ENCODE assay signal across 34 cellular contexts in the genomic region with DNA sequence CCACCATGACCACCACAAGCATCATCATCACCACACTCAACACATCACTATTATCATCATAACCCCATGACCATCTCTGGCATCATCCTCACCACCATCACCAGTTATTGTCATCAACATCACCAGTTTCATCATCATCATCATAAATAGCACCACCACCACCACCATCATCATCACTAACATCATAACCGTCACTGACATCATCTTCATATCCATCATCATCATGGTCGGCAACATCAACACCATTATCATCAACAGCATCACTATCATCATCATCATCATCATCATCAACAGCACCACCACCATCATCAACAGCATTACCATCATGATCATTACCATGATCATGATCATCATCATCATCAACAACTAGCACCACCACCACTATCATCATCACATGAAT.
"Had no signal": no experiment of that assay in that cellular context is flagged by ENCODE, and none has a peak within 500 bp of the region (broad histone marks: within the 10 kb centered on the region; RNA-seq: fewer than 3 reads in every experiment).

No MANE protein-coding gene starts in this region.

- H3K9me3 Mint-ChIP-seq: activated B cell treated with CpG ODN at 0.5 μM for 24 hours; activated CD4-positive, alpha-beta memory T cell treated with anti-CD3 and anti-CD28 coated beads for 36 hours; activated CD4-positive, alpha-beta T cell treated with anti-CD3 and anti-CD28 coated beads, Interleukin-2, amount 10 ng/mL, durations not matched to agents 24 days and 14 days; activated CD8-positive, alpha-beta T cell treated with anti-CD3 and anti-CD28 coated beads for 36 hours; activated naive CD4-positive, alpha-beta T cell treated with anti-CD3 and anti-CD28 coated beads for 36 hours; activated naive CD8-positive, alpha-beta T cell treated with anti-CD3 and anti-CD28 coated beads, Interleukin-2, amount 10 ng/mL, durations not matched to agents 7 days and 5 days; activated naive CD8-positive, alpha-beta T cell treated with anti-CD3 and anti-CD28 coated beads, Interleukin-2, amount 50 U/mL, for 24 hours; activated T-cell treated with anti-CD3 and anti-CD28 coated beads, Interleukin-2, amount 50 U/mL, for 4 hours; activated T-cell treated with anti-CD3 and anti-CD28 coated beads, Interleukin-2, amount 50 U/mL, for 72 hours; activated T-helper 1 cell treated with anti-CD3 and anti-CD28 coated beads, Interleukin-12 subunit alpha, Interleukin-12 subunit beta, Interleukin-2, Interleukin-4 antibody, amounts not matched to agents 30 ng/mL and 10 ng/mL and 1 ng/mL, durations not matched to agents 14 hours and 24 hours and 36 hours; activated T-helper 17 cell treated with anti-CD3 and anti-CD28 coated beads, Interleukin-2, amount 50 U/mL, for 72 hours; T-helper 1 cell treated with Interleukin-12 subunit alpha and Interleukin-12 subunit beta and Interleukin-4 antibody, amounts not matched to agents 30 μg/mL and 1 μg/mL, for 36 hours; T-helper 2 cell treated with Interferon-gamma antibody and Interleukin-4, amounts not matched to agents 5 μg/mL and 100 μg/mL, for 36 hours had no signal

- H3K4me3 ChIP-seq: ascending aorta had no signal

- H3K4me3 Mint-ChIP-seq: activated B cell treated with CpG ODN at 0.5 μM for 24 hours; activated CD4-positive, alpha-beta memory T cell treated with anti-CD3 and anti-CD28 coated beads for 36 hours; activated CD4-positive, alpha-beta T cell treated with anti-CD3 and anti-CD28 coated beads, Interleukin-2, amount 10 ng/mL, durations not matched to agents 24 days and 14 days; activated CD8-positive, alpha-beta T cell treated with anti-CD3 and anti-CD28 coated beads for 36 hours; activated naive CD4-positive, alpha-beta T cell treated with anti-CD3 and anti-CD28 coated beads for 36 hours; activated naive CD8-positive, alpha-beta T cell; activated naive CD8-positive, alpha-beta T cell treated with anti-CD3 and anti-CD28 coated beads, Interleukin-2, amount 10 ng/mL, durations not matched to agents 7 days and 5 days; activated naive CD8-positive, alpha-beta T cell treated with anti-CD3 and anti-CD28 coated beads, Interleukin-2, amount 50 U/mL, for 24 hours; activated T-cell treated with anti-CD3 and anti-CD28 coated beads, Interleukin-2, amount 50 U/mL, for 4 hours; activated T-cell treated with anti-CD3 and anti-CD28 coated beads, Interleukin-2, amount 50 U/mL, for 72 hours; activated T-helper 1 cell treated with anti-CD3 and anti-CD28 coated beads, Interleukin-12 subunit alpha, Interleukin-12 subunit beta, Interleukin-2, Interleukin-4 antibody, amounts not matched to agents 30 ng/mL and 10 ng/mL and 1 ng/mL, durations not matched to agents 14 hours and 24 hours and 36 hours; activated T-helper 17 cell treated with anti-CD3 and anti-CD28 coated beads, Interleukin-2, amount 50 U/mL, for 72 hours; brain; T-helper 1 cell treated with Interleukin-12 subunit alpha and Interleukin-12 subunit beta and Interleukin-4 antibody, amounts not matched to agents 30 μg/mL and 1 μg/mL, for 36 hours; T-helper 2 cell treated with Interferon-gamma antibody and Interleukin-4, amounts not matched to agents 5 μg/mL and 100 μg/mL, for 36 hours had no signal

- ATAC-seq: activated CD8-positive, alpha-beta T cell treated with anti-CD3 and anti-CD28 coated beads for 36 hours; activated naive CD8-positive, alpha-beta T cell treated with anti-CD3 and anti-CD28 coated beads, Interleukin-2, amount 50 U/mL, for 24 hours; activated T-cell treated with anti-CD3 and anti-CD28 coated beads, Interleukin-2, amount 50 U/mL, for 4 hours; activated T-cell treated with anti-CD3 and anti-CD28 coated beads, Interleukin-2, amount 50 U/mL, for 72 hours; activated T-helper 17 cell treated with anti-CD3 and anti-CD28 coated beads, Interleukin-2, amount 50 U/mL, for 72 hours had no signal

- H3K27ac ChIP-seq: ascending aorta, VCaP had no signal

- FAIRE-seq: TTC549 had no signal

- H3K36me3 ChIP-seq: ascending aorta had no signal

- H3K27ac Mint-ChIP-seq: activated B cell treated with CpG ODN at 0.5 μM for 24 hours; activated CD4-positive, alpha-beta memory T cell treated with anti-CD3 and anti-CD28 coated beads for 36 hours; activated CD4-positive, alpha-beta T cell treated with anti-CD3 and anti-CD28 coated beads, Interleukin-2, amount 10 ng/mL, durations not matched to agents 24 days and 14 days; activated CD8-positive, alpha-beta T cell treated with anti-CD3 and anti-CD28 coated beads for 36 hours; activated naive CD4-positive, alpha-beta T cell treated with anti-CD3 and anti-CD28 coated beads for 36 hours; activated naive CD8-positive, alpha-beta T cell; activated naive CD8-positive, alpha-beta T cell treated with anti-CD3 and anti-CD28 coated beads, Interleukin-2, amount 10 ng/mL, durations not matched to agents 7 days and 5 days; activated naive CD8-positive, alpha-beta T cell treated with anti-CD3 and anti-CD28 coated beads, Interleukin-2, amount 50 U/mL, for 24 hours; activated T-cell treated with anti-CD3 and anti-CD28 coated beads, Interleukin-2, amount 50 U/mL, for 72 hours; activated T-helper 1 cell treated with anti-CD3 and anti-CD28 coated beads, Interleukin-12 subunit alpha, Interleukin-12 subunit beta, Interleukin-2, Interleukin-4 antibody, amounts not matched to agents 30 ng/mL and 10 ng/mL and 1 ng/mL, durations not matched to agents 14 hours and 24 hours and 36 hours; activated T-helper 17 cell treated with anti-CD3 and anti-CD28 coated beads, Interleukin-2, amount 50 U/mL, for 72 hours; brain; T-helper 1 cell treated with Interleukin-12 subunit alpha and Interleukin-12 subunit beta and Interleukin-4 antibody, amounts not matched to agents 30 μg/mL and 1 μg/mL, for 36 hours; T-helper 2 cell treated with Interferon-gamma antibody and Interleukin-4, amounts not matched to agents 5 μg/mL and 100 μg/mL, for 36 hours had no signal

- H3K9me3 ChIP-seq: ascending aorta had no signal

- H3K4me1 ChIP-seq: ascending aorta had no signal

- H3K27me3 ChIP-seq: ascending aorta had no signal

- DNase-seq: activated B cell treated with CpG ODN at 0.5 μM for 24 hours; activated CD4-positive, alpha-beta memory T cell treated with anti-CD3 and anti-CD28 coated beads for 36 hours; activated CD4-positive, alpha-beta T cell treated with anti-CD3 and anti-CD28 coated beads for 4 hours; activated CD4-positive, alpha-beta T cell treated with anti-CD3 and anti-CD28 coated beads, Interleukin-2, amount 10 ng/mL, durations not matched to agents 24 days and 14 days; activated CD4-positive, alpha-beta T cell treated with anti-CD3 and anti-CD28 coated beads, Interleukin-2, amount 50 U/mL, for 1 hour; activated CD4-positive, alpha-beta T cell treated with anti-CD3 and anti-CD28 coated beads, Interleukin-2, amount 50 U/mL, for 4 hours; activated CD4-positive, CD25-positive, alpha-beta regulatory T cell treated with anti-CD3 and anti-CD28 coated beads, Interleukin-2, amount 50 U/mL, for 72 hours; activated CD8-positive, alpha-beta memory T cell treated with anti-CD3 and anti-CD28 coated beads, Interleukin-2, amount 50 U/mL, for 4 hours; activated CD8-positive, alpha-beta T cell treated with anti-CD3 and anti-CD28 coated beads for 36 hours; activated effector memory CD4-positive, alpha-beta T cell treated with anti-CD3 and anti-CD28 coated beads, Interleukin-2, amount 50 U/mL, for 16 hours; activated gamma-delta T cell treated with Interleukin-2 at 50 U/mL for 16 hours; activated naive CD4-positive, alpha-beta T cell; activated naive CD4-positive, alpha-beta T cell treated with anti-CD3 and anti-CD28 coated beads for 36 hours; activated naive CD4-positive, alpha-beta T cell treated with anti-CD3 and anti-CD28 coated beads, Interleukin-2, amount 50 U/mL, for 16 hours; activated naive CD8-positive, alpha-beta T cell treated with anti-CD3 and anti-CD28 coated beads, Interleukin-2, amount 10 ng/mL, durations not matched to agents 7 days and 5 days; activated naive CD8-positive, alpha-beta T cell treated with anti-CD3 and anti-CD28 coated beads, Interleukin-2, amount 50 U/mL, for 24 hours; activated T-cell treated with anti-CD3 and anti-CD28 coated beads for 4 hours; activated T-cell treated with anti-CD3 and anti-CD28 coated beads, Interleukin-2, amount 50 U/mL, for 1 hour; activated T-cell treated with anti-CD3 and anti-CD28 coated beads, Interleukin-2, amount 50 U/mL, for 4 hours; activated T-cell treated with anti-CD3 and anti-CD28 coated beads, Interleukin-2, amount 50 U/mL, for 72 hours; amygdala; anterior cingulate cortex; central memory CD4-positive, alpha-beta T cell; T-helper 2 cell; T-helper 9 cell had no signal

- H3K4me1 Mint-ChIP-seq: activated B cell treated with CpG ODN at 0.5 μM for 24 hours; activated CD4-positive, alpha-beta T cell treated with anti-CD3 and anti-CD28 coated beads, Interleukin-2, amount 10 ng/mL, durations not matched to agents 24 days and 14 days; activated naive CD8-positive, alpha-beta T cell treated with anti-CD3 and anti-CD28 coated beads, Interleukin-2, amount 50 U/mL, for 24 hours; activated T-helper 17 cell treated with anti-CD3 and anti-CD28 coated beads, Interleukin-2, amount 50 U/mL, for 72 hours; brain had no signal

- H3K27me3 Mint-ChIP-seq: activated B cell treated with CpG ODN at 0.5 μM for 24 hours; activated CD4-positive, alpha-beta memory T cell treated with anti-CD3 and anti-CD28 coated beads for 36 hours; activated CD4-positive, alpha-beta T cell treated with anti-CD3 and anti-CD28 coated beads, Interleukin-2, amount 10 ng/mL, durations not matched to agents 24 days and 14 days; activated CD8-positive, alpha-beta T cell treated with anti-CD3 and anti-CD28 coated beads for 36 hours; activated naive CD8-positive, alpha-beta T cell; activated naive CD8-positive, alpha-beta T cell treated with anti-CD3 and anti-CD28 coated beads, Interleukin-2, amount 10 ng/mL, durations not matched to agents 7 days and 5 days; activated naive CD8-positive, alpha-beta T cell treated with anti-CD3 and anti-CD28 coated beads, Interleukin-2, amount 50 U/mL, for 24 hours; activated T-helper 17 cell treated with anti-CD3 and anti-CD28 coated beads, Interleukin-2, amount 50 U/mL, for 72 hours had no signal

- H3K36me3 Mint-ChIP-seq: activated CD4-positive, alpha-beta memory T cell treated with anti-CD3 and anti-CD28 coated beads for 36 hours; activated naive CD8-positive, alpha-beta T cell; activated naive CD8-positive, alpha-beta T cell treated with anti-CD3 and anti-CD28 coated beads, Interleukin-2, amount 10 ng/mL, durations not matched to agents 7 days and 5 days; brain had no signal
